ENCODE assay signal across 1 cellular context in genomic region chr1:171799166-171799565, GRCh38.
TF ChIP-seq lines count a peak whose summit lies in the region.

No MANE protein-coding gene starts in this region.

TF ChIP-seq in GM23338, 12 proteins besides CTCF, POLR2A, EP300 and RAD21 (continued from another document):
- TF ChIP-seq ZNF462 (CRISPR knock-in tag; IDR thresholded peaks at IDR 0.05) (no peak), EZH2phosphoT487 (IDR thresholded peaks at IDR 0.05; ENCODE audit: unreplicated experiment) (no peak), ZNF114 (CRISPR knock-in tag; IDR thresholded peaks at IDR 0.05) (no peak), ZNF331 (CRISPR knock-in tag; IDR thresholded peaks at IDR 0.05; ENCODE audit: low read depth) (no peak), STAT1 (IDR thresholded peaks at IDR 0.05; ENCODE audit: unreplicated experiment) (no peak)
